Comparison of ENCODE assay signal across 8 cellular contexts in the genomic region with DNA sequence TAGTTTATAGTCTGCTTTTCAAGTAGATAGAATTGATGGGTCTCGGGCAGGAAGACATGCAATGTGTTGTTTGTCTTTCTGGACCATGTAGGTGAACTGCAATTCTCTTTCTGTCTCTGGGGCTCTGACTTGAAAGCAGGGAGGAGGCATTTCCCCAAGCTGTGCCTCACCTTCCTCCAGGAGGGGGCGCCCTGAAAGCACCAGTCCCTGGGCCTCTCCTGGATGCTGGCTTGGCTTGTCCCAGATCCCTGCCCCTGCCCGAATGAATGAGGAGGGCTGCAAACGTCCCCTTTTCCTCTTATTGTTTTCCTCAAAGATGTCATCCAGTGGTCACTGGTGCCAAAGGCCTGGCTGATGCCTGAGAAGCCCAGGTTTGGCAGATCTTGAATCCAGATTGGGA.
DNase-seq lines count a peak whose midpoint lies in the region; ATAC-seq and TF ChIP-seq lines count a peak whose summit lies in the region.

No MANE protein-coding gene starts in this region.

- H3K9me3 Mint-ChIP-seq in MCF 10A (ENCODE audit: unreplicated experiment): no peaks in the 10 kb centered on the region
- H3K9me3 Mint-ChIP-seq in endodermal cell: no peaks in the 10 kb centered on the region

- H3K4me3 ChIP-seq in breast epithelium (no peak overlapping the region), NB4 (ENCODE audit: low read depth, low read length) (no peak overlapping the region), endodermal cell (ENCODE audit: low read length) (no peak overlapping the region), smooth muscle cell (no peak overlapping the region)
- H3K4me3 ChIP-seq in effector memory CD4-positive, alpha-beta T cell (ENCODE audit: insufficient read depth, low read depth, low read length, poor library complexity, severe bottlenecking): no peak overlapping the region

- H3K27ac ChIP-seq in breast epithelium (no peak overlapping the region), endodermal cell (ENCODE audit: low read depth, low read length) (no peak overlapping the region), smooth muscle cell (ENCODE audit: low read depth) (no peak overlapping the region)
- H3K27ac ChIP-seq in effector memory CD4-positive, alpha-beta T cell (ENCODE audit: insufficient read depth, low read length, poor library complexity, severe bottlenecking): no peak overlapping the region

- H3K36me3 Mint-ChIP-seq in MCF 10A (ENCODE audit: insufficient read depth, unreplicated experiment): no peaks in the 10 kb centered on the region
- no peaks in the 10 kb centered on the region for H3K36me3 Mint-ChIP-seq in endodermal cell (ENCODE audit: low read depth)

- TF ChIP-seq POLR2A in breast epithelium (IDR thresholded peaks at IDR 0.05) (no peak), NB4 (IDR thresholded peaks at IDR 0.05; ENCODE audit: extremely low read depth, insufficient read length) (no peak)

- intact Hi-C loops in MCF 10A (cut with micrococcal nuclease): loop anchor here (1.0 kb wide), 1 partner anchor 48 kb away; no protein-coding TSS in a partner anchor
- intact Hi-C loops in breast epithelium (cut with DNase I; ENCODE audit: low total_unique reads): no loop called here

- H3K27ac Mint-ChIP-seq in MCF 10A (ENCODE audit: low read depth, unreplicated experiment) (no peak overlapping the region), endodermal cell (no peak overlapping the region)

- POLR2A ChIA-PET in MCF 10A (lab: Yijun Ruan, JAX): no interaction called here

- H3K4me3 Mint-ChIP-seq in MCF 10A (ENCODE audit: unreplicated experiment) (no peak overlapping the region), endodermal cell (no peak overlapping the region)

- ATAC-seq in GM21619 (IDR thresholded peaks at IDR 0.05; ENCODE audit: unreplicated experiment) (no peak), GM18909 (IDR thresholded peaks at IDR 0.05; ENCODE audit: poor library complexity, unreplicated experiment) (no peak)

- H3K79me2 ChIP-seq in smooth muscle cell (ENCODE audit: low read depth): no peaks in the 10 kb centered on the region

- H3K4me1 ChIP-seq in breast epithelium (peaks cover 5 to 6% of the 10 kb centered on the region in 2 donors), endodermal cell (ENCODE audit: control insufficient read depth, insufficient read depth, low read length) (no peaks in the 10 kb centered on the region), smooth muscle cell (ENCODE audit: low read depth) (peaks cover 4% of the 10 kb centered on the region)
- H3K4me1 ChIP-seq in effector memory CD4-positive, alpha-beta T cell (ENCODE audit: control insufficient read depth, insufficient read depth, low read length, poor library complexity, severe bottlenecking): no peaks in the 10 kb centered on the region

- DNase-seq in MCF 10A (ENCODE audit: unreplicated experiment) (peak; percentile 65), breast epithelium (ENCODE audit: low spot score in 2 of 2) (no peak), NB4 (ENCODE audit: low read depth) (peak; percentile 25), endodermal cell (peak; percentile 96), smooth muscle cell (lab: John Stamatoyannopoulos, UW; ENCODE audit: unreplicated experiment) (peak; percentile 1)
- DNase-seq in effector memory CD4-positive, alpha-beta T cell: no peak

- CTCF ChIA-PET in MCF 10A (lab: Yijun Ruan, JAX): interaction anchor here (0.6 kb wide), 1 partner anchor 16 kb away, joined by 3 read pairs; no protein-coding TSS in a partner anchor

- H2AFZ ChIP-seq in smooth muscle cell (ENCODE audit: low read depth): no peak overlapping the region

- no peak overlapping the region for H3K9ac ChIP-seq in endodermal cell (ENCODE audit: extremely low read depth, low read length, poor library complexity, severe bottlenecking)
- H3K9ac ChIP-seq in smooth muscle cell (ENCODE audit: low read depth): no peak overlapping the region

- no peaks in the 10 kb centered on the region for H4K20me1 ChIP-seq in smooth muscle cell (ENCODE audit: low read depth)

- H3K9me3 ChIP-seq in breast epithelium: no peaks in the 10 kb centered on the region
- H3K9me3 ChIP-seq in endodermal cell (ENCODE audit: control insufficient read depth, low read length): no peaks in the 10 kb centered on the region
- no peaks in the 10 kb centered on the region for H3K9me3 ChIP-seq in smooth muscle cell (replicated peaks; ENCODE audit: low read depth)
- H3K9me3 ChIP-seq in effector memory CD4-positive, alpha-beta T cell (ENCODE audit: control insufficient read depth, low read length): no peaks in the 10 kb centered on the region

- H3K27me3 ChIP-seq in breast epithelium (no peaks in the 10 kb centered on the region), endodermal cell (ENCODE audit: control insufficient read depth, insufficient read depth, low read length, poor library complexity, severe bottlenecking) (no peaks in the 10 kb centered on the region), smooth muscle cell (ENCODE audit: low read depth) (no peaks in the 10 kb centered on the region)
- H3K27me3 ChIP-seq in effector memory CD4-positive, alpha-beta T cell (replicated peaks; ENCODE audit: control insufficient read depth, insufficient read depth, low read length, poor library complexity, severe bottlenecking): no peaks in the 10 kb centered on the region

- peak; percentile 10 for TF ChIP-seq CTCF in MCF 10A (IDR thresholded peaks at IDR 0.05; ENCODE audit: unreplicated experiment)
- no peak for TF ChIP-seq CTCF in breast epithelium (IDR thresholded peaks at IDR 0.05)
- peak; percentile 59 for TF ChIP-seq CTCF in NB4 (IDR thresholded peaks at IDR 0.05; ENCODE audit: low read depth, low read length)
- peak; percentile 92 for TF ChIP-seq CTCF in endodermal cell (conservative IDR thresholded peaks at IDR 0.05)
- peak; percentile 41 for TF ChIP-seq CTCF in smooth muscle cell (IDR thresholded peaks at IDR 0.05; ENCODE audit: borderline replicate concordance, insufficient read depth, poor library complexity, severe bottlenecking)

- no peak overlapping the region for H3K4me2 ChIP-seq in smooth muscle cell

- WGBS in endodermal cell (ENCODE audit: insufficient coverage in 1 of 2, insufficient read length in 1 of 2), 2 experiments: 7 to 33% methylated on average over 2 to 4 of the region's 4 CpGs
- WGBS in smooth muscle cell (ENCODE audit: low lambda C conversion rate): 24% methylated on average over 4 of the region's 4 CpGs

- peaks cover 8% of the 10 kb centered on the region for H3K4me1 Mint-ChIP-seq in MCF 10A (ENCODE audit: insufficient read depth, unreplicated experiment)
- H3K4me1 Mint-ChIP-seq in endodermal cell: peaks cover 6% of the 10 kb centered on the region

- H3K36me3 ChIP-seq in breast epithelium (no peaks in the 10 kb centered on the region), endodermal cell (ENCODE audit: control insufficient read depth, insufficient read depth, low read length) (no peaks in the 10 kb centered on the region), smooth muscle cell (ENCODE audit: low read depth) (no peaks in the 10 kb centered on the region)
- no peaks in the 10 kb centered on the region for H3K36me3 ChIP-seq in effector memory CD4-positive, alpha-beta T cell (ENCODE audit: control insufficient read depth, insufficient read depth, low read length)

- no peaks in the 10 kb centered on the region for H3F3A ChIP-seq in smooth muscle cell (ENCODE audit: low read depth)

- H3K27me3 Mint-ChIP-seq in MCF 10A (ENCODE audit: insufficient read depth, unreplicated experiment) (no peaks in the 10 kb centered on the region), endodermal cell (ENCODE audit: insufficient read depth) (no peaks in the 10 kb centered on the region)

- no TSS peak for BruUV-seq in MCF 10A (replicated peaks; lab: Mats Ljungman, UMichigan)

Comparison
In these comparisons a context has a peak if more than half of its experiments do, and no peak if none do; other contexts are left out.
1. DNase-seq: peak in MCF 10A (single experiment), NB4 (single experiment), endodermal cell (single experiment) and smooth muscle cell (single experiment); none in breast epithelium (0 of 2) and effector memory CD4-positive, alpha-beta T cell (0 of 3).
2. CTCF ChIP-seq: peak in MCF 10A (single experiment), NB4 (single experiment), endodermal cell (single experiment) and smooth muscle cell (single experiment); none in breast epithelium (0 of 3).